ENCODE assay signal across 21 cellular contexts in genomic region chr10:129759214-129760002, GRCh38.
DNase-seq lines count a peak whose midpoint lies in the region; ATAC-seq and TF ChIP-seq lines count a peak whose summit lies in the region.
"Had no signal": no experiment of that assay in that cellular context is flagged by ENCODE, and none has a peak within 500 bp of the region (broad histone marks: within the 10 kb centered on the region; RNA-seq: fewer than 3 reads in every experiment).

No MANE protein-coding gene starts in this region.

- H3K4me1 Mint-ChIP-seq in chondrocyte (ENCODE audit: low read depth) = no peaks in the 10 kb centered on the region

- no peak overlapping the region for H3K27ac Mint-ChIP-seq in chondrocyte (ENCODE audit: unreplicated experiment)
- H3K27ac Mint-ChIP-seq: activated naive CD8-positive, alpha-beta T cell; CD4-positive, alpha-beta memory T cell; nephron progenitor cell; T-cell had no signal

- no peak overlapping the region for H3K4me3 Mint-ChIP-seq in chondrocyte (ENCODE audit: unreplicated experiment)
- H3K4me3 Mint-ChIP-seq: activated naive CD8-positive, alpha-beta T cell; activated T-cell treated with anti-CD3 and anti-CD28 coated beads, Interleukin-2, amount 50 U/mL, for 4 hours; CD4-positive, alpha-beta memory T cell; nephron progenitor cell; T-cell had no signal

- intact Hi-C loops in cardiac septum (cut with DNase I) = no loop called here
- intact Hi-C loops in left ventricle myocardium inferior (cut with micrococcal nuclease) = no loop called here
- intact Hi-C loops in colonic mucosa (cut with DNase I) = no loop called here

- H3K36me3 Mint-ChIP-seq in chondrocyte (ENCODE audit: low read depth) = no peaks in the 10 kb centered on the region

- H3K27me3 ChIP-seq in left ventricle myocardium inferior (ENCODE audit: low read depth) (no peaks in the 10 kb centered on the region), upper lobe of left lung (no peaks in the 10 kb centered on the region), colonic mucosa (no peaks in the 10 kb centered on the region)
- H3K27me3 ChIP-seq: hepatocyte had no signal

- no peaks in the 10 kb centered on the region for H3K27me3 Mint-ChIP-seq in chondrocyte (ENCODE audit: low read depth)
- H3K27me3 Mint-ChIP-seq: activated naive CD8-positive, alpha-beta T cell; CD4-positive, alpha-beta memory T cell; T-cell had no signal

- H3K4me1 ChIP-seq in left ventricle myocardium inferior (peaks cover 13% of the 10 kb centered on the region), upper lobe of left lung (peaks cover 0 to 13% (median 6%) of the 10 kb centered on the region in 4 donors), colonic mucosa (no peaks in the 10 kb centered on the region)

- no peak overlapping the region for H3K9ac ChIP-seq in colonic mucosa (ENCODE audit: low read depth in 2 of 2, low read length in 2 of 2)

- peak; percentile 31 for DNase-seq in cardiac septum (ENCODE audit: low spot score)
- DNase-seq in left ventricle myocardium inferior = no peak
- DNase-seq in chondrocyte (ENCODE audit: low spot score) = peak; percentile 81
- DNase-seq in mesenteric fat pad (ENCODE audit: low spot score) = peak; percentile 64
- DNase-seq in upper lobe of left lung = peak; percentile 16 to 41
- no peak for DNase-seq in colonic mucosa
- DNase-seq in NCI-H1092 (lab: John Stamatoyannopoulos, UW) = no peak
- DNase-seq: activated CD4-positive, alpha-beta T cell treated with anti-CD3 and anti-CD28 coated beads, Interleukin-2, amount 50 U/mL, for 1 hour; activated T-cell treated with anti-CD3 and anti-CD28 coated beads, Interleukin-2, amount 50 U/mL, for 4 hours; CD4-positive, alpha-beta memory T cell; cortex of kidney; DMS79; KBM-7; NCI-H1930; nephron progenitor cell; SIG-M5 had no signal

- TF ChIP-seq CTCF in left ventricle myocardium inferior (IDR thresholded peaks at IDR 0.05; ENCODE audit: borderline replicate concordance) = no peak
- no peak for TF ChIP-seq CTCF in chondrocyte (IDR thresholded peaks at IDR 0.05)
- TF ChIP-seq CTCF in upper lobe of left lung (IDR thresholded peaks at IDR 0.05) = no peak
- TF ChIP-seq CTCF in colonic mucosa (IDR thresholded peaks at IDR 0.05) = no peak

- 90 to 98% methylated on average over 11 to 20 of the region's 21 CpGs for whole genome bisulfite sequencing in upper lobe of left lung, 2 donors

- ATAC-seq in upper lobe of left lung (ENCODE audit: low FRiP score in 2 of 2) (no peak), GM19463 (IDR thresholded peaks at IDR 0.05; ENCODE audit: unreplicated experiment) (no peak)
- ATAC-seq: activated T-cell treated with anti-CD3 and anti-CD28 coated beads, Interleukin-2, amount 50 U/mL, for 4 hours; T-cell had no signal

- peaks cover 18% of the 10 kb centered on the region for H3K36me3 ChIP-seq in left ventricle myocardium inferior
- peaks cover 0 to 14% (median 7%) of the 10 kb centered on the region in 4 donors for H3K36me3 ChIP-seq in upper lobe of left lung
- no peaks in the 10 kb centered on the region for H3K36me3 ChIP-seq in colonic mucosa
- H3K36me3 ChIP-seq: thoracic aorta had no signal

- TF ChIP-seq EP300 in upper lobe of left lung (IDR thresholded peaks at IDR 0.05) = no peak

- no peak for TF ChIP-seq POLR2A in upper lobe of left lung (IDR thresholded peaks at IDR 0.05)

- H3K4me3 ChIP-seq in left ventricle myocardium inferior = no peak overlapping the region
- H3K4me3 ChIP-seq in upper lobe of left lung = no peak overlapping the region
- H3K4me3 ChIP-seq in colonic mucosa = no peak overlapping the region
- H3K4me3 ChIP-seq: hepatocyte, thoracic aorta had no signal

- no peaks in the 10 kb centered on the region for H3K9me3 Mint-ChIP-seq in chondrocyte (ENCODE audit: low read depth)
- H3K9me3 Mint-ChIP-seq: activated T-cell treated with anti-CD3 and anti-CD28 coated beads, Interleukin-2, amount 50 U/mL, for 4 hours had no signal

- no peak overlapping the region for H3K27ac ChIP-seq in left ventricle myocardium inferior (replicated peaks)
- H3K27ac ChIP-seq in upper lobe of left lung = no peak overlapping the region
- H3K27ac ChIP-seq in colonic mucosa = no peak overlapping the region
- H3K27ac ChIP-seq: hepatocyte, thoracic aorta had no signal

- H3K9me3 ChIP-seq in left ventricle myocardium inferior (replicated peaks) (peaks cover 4% of the 10 kb centered on the region), upper lobe of left lung (no peaks in the 10 kb centered on the region), colonic mucosa (no peaks in the 10 kb centered on the region)

Comparison
In these comparisons a context has a peak if more than half of its experiments do, and no peak if none do; other contexts are left out.
1. DNase-seq: peak in cardiac septum (single experiment), chondrocyte (single experiment), mesenteric fat pad (single experiment) and upper lobe of left lung (2 of 2); none in left ventricle myocardium inferior (single experiment), colonic mucosa (single experiment) and NCI-H1092 (single experiment).